ENCODE assay signal across 20 cellular contexts in the genomic region with DNA sequence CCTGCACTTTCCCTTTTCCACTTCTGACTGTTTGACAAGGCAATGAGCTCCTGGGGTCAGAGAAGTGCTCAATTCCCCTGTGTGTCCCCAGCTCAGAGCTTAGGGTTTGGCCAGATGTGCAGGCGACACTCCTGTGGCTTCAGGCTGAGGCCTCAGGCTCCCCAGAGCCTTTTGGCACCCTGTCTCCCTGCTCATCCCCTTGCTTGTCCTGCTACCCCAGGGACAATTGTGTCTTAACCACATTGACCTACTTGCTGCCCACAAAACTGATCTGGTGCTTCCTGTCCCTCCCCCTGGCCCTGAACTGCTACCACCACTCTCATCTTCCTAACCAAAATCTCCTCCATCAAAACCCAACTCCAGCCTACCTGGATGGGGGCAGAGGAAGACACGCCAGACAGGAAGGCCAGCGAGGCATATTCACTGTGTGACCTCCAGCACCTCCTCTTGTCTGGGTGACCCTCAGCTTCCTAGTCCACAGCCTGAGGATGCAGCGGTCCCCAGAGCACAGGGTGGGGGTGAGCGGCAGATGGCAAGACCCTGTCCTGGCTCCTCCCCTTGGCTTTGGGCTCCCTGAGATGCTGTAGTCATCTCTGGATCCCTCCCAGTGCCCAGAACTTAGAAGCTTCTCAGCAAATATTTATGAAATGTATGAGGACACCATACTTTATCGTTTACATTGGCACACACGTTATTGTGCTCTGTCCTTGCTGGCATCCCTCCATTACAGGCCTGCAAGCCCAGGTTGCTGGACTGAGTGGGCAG.
DNase-seq lines count a peak whose midpoint lies in the region; ATAC-seq and TF ChIP-seq lines count a peak whose summit lies in the region.
"Had no signal": no experiment of that assay in that cellular context is flagged by ENCODE, and none has a peak within 500 bp of the region (broad histone marks: within the 10 kb centered on the region; RNA-seq: fewer than 3 reads in every experiment).

No MANE protein-coding gene starts in this region.

- intact Hi-C loops in natural killer cell (cut with micrococcal nuclease): no loop called here

- H3K4me3 Mint-ChIP-seq in natural killer cell: peak overlapping the region; percentile 48
- H3K4me3 Mint-ChIP-seq: activated T-cell treated with anti-CD3 and anti-CD28 coated beads, Interleukin-2, amount 50 U/mL, for 72 hours had no signal

- H3F3A ChIP-seq in GM23248 (ENCODE audit: insufficient read depth): peaks cover 6% of the 10 kb centered on the region; the same call in 1 of the 2 replicates

- TF ChIP-seq CTCF in WERI-Rb-1 (IDR thresholded peaks at IDR 0.05; ENCODE audit: low read depth, low read length): no peak
- TF ChIP-seq CTCF in natural killer cell (IDR thresholded peaks at IDR 0.05): no peak

- in situ Hi-C loops in GM23248 (cut with MboI): no loop called here

- H3K27ac ChIP-seq in BLaER1 (no peak overlapping the region), GM23248 (no peak overlapping the region), WERI-Rb-1 (no peak overlapping the region)
- H3K27ac ChIP-seq: KMS-11, pancreas had no signal

- ATAC-seq in natural killer cell (peak in 2 of 3 donors; percentile 24 to 60), GM18909 (IDR thresholded peaks at IDR 0.05; ENCODE audit: poor library complexity, unreplicated experiment) (no peak), GM21526 (IDR thresholded peaks at IDR 0.05; ENCODE audit: low FRiP score, unreplicated experiment) (no peak)
- ATAC-seq: GM12878, pancreas, T-cell had no signal

- H3K4me2 ChIP-seq in BLaER1 (peak overlapping the region; percentile 94), GM23248 (ENCODE audit: unreplicated experiment) (no peak overlapping the region)
- H3K4me2 ChIP-seq: KMS-11 had no signal

- H3K27me3 ChIP-seq in BLaER1: peaks cover 87% of the 10 kb centered on the region
- H3K27me3 ChIP-seq in GM23248 (replicated peaks; ENCODE audit: insufficient read depth): peaks cover 6% of the 10 kb centered on the region
- no peaks in the 10 kb centered on the region for H3K27me3 ChIP-seq in WERI-Rb-1 (ENCODE audit: insufficient read depth, low read depth, severe bottlenecking)
- H3K27me3 ChIP-seq: pancreas had no signal

- peaks cover 74% of the 10 kb centered on the region for H4K20me1 ChIP-seq in BLaER1
- H4K20me1 ChIP-seq in GM23248 (ENCODE audit: insufficient read depth): no peaks in the 10 kb centered on the region

- H3K4me1 Mint-ChIP-seq in natural killer cell: peaks cover 20 to 21% of the 10 kb centered on the region in 2 donors

- peaks cover 19 to 25% of the 10 kb centered on the region in 2 donors for H3K27me3 Mint-ChIP-seq in natural killer cell (ENCODE audit: low read depth in 2 of 2)

- H3K9me2 ChIP-seq in GM23248 (ENCODE audit: insufficient read depth): no peaks in the 10 kb centered on the region

- H3K4me3 ChIP-seq in BLaER1: no peak overlapping the region
- H3K4me3 ChIP-seq in GM23248: no peak overlapping the region
- H3K4me3 ChIP-seq in WERI-Rb-1 (ENCODE audit: low read depth, low read length): no peak overlapping the region
- H3K4me3 ChIP-seq: GM12878, pancreas, suprapubic skin had no signal

- H3K9me3 ChIP-seq in BLaER1 (no peaks in the 10 kb centered on the region), GM23248 (ENCODE audit: low read depth) (no peaks in the 10 kb centered on the region), WERI-Rb-1 (ENCODE audit: severe bottlenecking) (no peaks in the 10 kb centered on the region)
- H3K9me3 ChIP-seq: pancreas, suprapubic skin had no signal

- H3K36me3 Mint-ChIP-seq in natural killer cell: no peaks in the 10 kb centered on the region
- H3K36me3 Mint-ChIP-seq: T-cell had no signal

- 82 to 87% methylated on average over 7 of the region's 7 CpGs for WGBS in GM23248 (ENCODE audit: low coverage in 1 of 2, low lambda C conversion rate in 2 of 2, missing lambda C conversion rate in 2 of 2), 2 experiments

- H3K9ac ChIP-seq in BLaER1 (no peak overlapping the region), GM23248 (no peak overlapping the region)
- H3K9ac ChIP-seq: KMS-11 had no signal

- peaks cover 39% of the 10 kb centered on the region for H3K4me1 ChIP-seq in BLaER1
- H3K4me1 ChIP-seq in GM23248 (ENCODE audit: insufficient read depth): peaks cover 14% of the 10 kb centered on the region
- H3K4me1 ChIP-seq: pancreas had no signal

- no peaks in the 10 kb centered on the region for H3K9me3 Mint-ChIP-seq in natural killer cell
- H3K9me3 Mint-ChIP-seq: activated T-cell treated with anti-CD3 and anti-CD28 coated beads, Interleukin-2, amount 50 U/mL, for 72 hours; T-cell had no signal

- H3K36me3 ChIP-seq in BLaER1: no peaks in the 10 kb centered on the region
- H3K36me3 ChIP-seq in GM23248 (ENCODE audit: low read depth): no peaks in the 10 kb centered on the region
- no peaks in the 10 kb centered on the region for H3K36me3 ChIP-seq in WERI-Rb-1
- H3K36me3 ChIP-seq: pancreas, suprapubic skin had no signal

- no peak overlapping the region for H3K27ac Mint-ChIP-seq in natural killer cell
- H3K27ac Mint-ChIP-seq: activated T-cell treated with anti-CD3 and anti-CD28 coated beads, Interleukin-2, amount 50 U/mL, for 72 hours; T-cell had no signal

- DNase-seq in GM23248: peak; percentile 25
- peak; percentile 16 for DNase-seq in WERI-Rb-1
- no peak for DNase-seq in natural killer cell
- DNase-seq in AG20443 (ENCODE audit: low spot score): no peak
- DNase-seq in NCI-H69 (lab: John Stamatoyannopoulos, UW): no peak
- DNase-seq: activated CD8-positive, alpha-beta memory T cell treated with anti-CD3 and anti-CD28 coated beads for 24 hours; activated T-cell treated with anti-CD3 and anti-CD28 coated beads, Interleukin-2, amount 50 U/mL, for 72 hours; GDM1; NCI-H1694; pancreas; SHP77 treated with DMSO at 0.1 percent for 48 hours; small intestine; stimulated activated CD4-positive, alpha-beta T cell treated with anti-CD3 and anti-CD28 coated beads, Interleukin-4, amount 100 ng/mL, for 1 hour; T-cell had no signal

- H2AFZ ChIP-seq in GM23248: no peak overlapping the region

- H3K79me2 ChIP-seq in GM23248 (ENCODE audit: insufficient read depth): no peaks in the 10 kb centered on the region

Comparison
In these comparisons a context has a peak if more than half of its experiments do, and no peak if none do; other contexts are left out.
1. DNase-seq: peak in GM23248 (single experiment) and WERI-Rb-1 (single experiment); none in natural killer cell (single experiment), AG20443 (single experiment) and NCI-H69 (single experiment).
2. ATAC-seq: peak in natural killer cell (2 of 3); none in GM18909 (single experiment) and GM21526 (single experiment).